ENCODE assay signal across 9 cellular contexts in genomic region chr19:38433268-38433733, GRCh38. TPM values are rescaled to one million over a fixed set of nuclear protein-coding genes. Genes with fewer than 3 reads are reported as not detected.
DNase-seq lines count a peak whose midpoint lies in the region; ATAC-seq and TF ChIP-seq lines count a peak whose summit lies in the region.
"Had no signal": no experiment of that assay in that cellular context is flagged by ENCODE, and none has a peak within 500 bp of the region (broad histone marks: within the 10 kb centered on the region; RNA-seq: fewer than 3 reads in every experiment).

TSS of gene RYR1 (plus strand) at chr19:38433691. CDS start at chr19:38433830, 139 bp downstream.

- no peaks in the 10 kb centered on the region for H4K20me1 ChIP-seq in osteoblast (ENCODE audit: insufficient read depth, low read length)

- no peaks in the 10 kb centered on the region for H3K36me3 Mint-ChIP-seq in activated CD4-positive, alpha-beta memory T cell treated with anti-CD3 and anti-CD28 coated beads, Interleukin-2, amount 10 ng/mL, durations not matched to agents 7 days and 5 days (ENCODE audit: low read depth)

- DNase-seq in activated gamma-delta T cell treated with Interleukin-2 at 50 U/mL for 16 hours: peak; percentile 16
- DNase-seq in activated gamma-delta T cell (lab: John Stamatoyannopoulos, UW): no peak
- DNase-seq in activated CD4-positive, alpha-beta memory T cell treated with anti-CD3 and anti-CD28 coated beads, Interleukin-2, amount 10 ng/mL, durations not matched to agents 7 days and 5 days: peak; percentile 63
- no peak for DNase-seq in foreskin keratinocyte
- DNase-seq in osteoblast (ENCODE audit: insufficient read length, low spot score, missing footprints): peak; percentile 90
- DNase-seq in HT-29 (ENCODE audit: low spot score): no peak
- DNase-seq in NCI-H2171 (lab: John Stamatoyannopoulos, UW): no peak

- H3K4me3 ChIP-seq in osteoblast (ENCODE audit: insufficient read depth, low read length): no peak within 1 kb of the TSS

- no peak within 1 kb of the TSS for H2AFZ ChIP-seq in osteoblast (ENCODE audit: low read length)

- H3K36me3 ChIP-seq in osteoblast (ENCODE audit: insufficient read depth, low read length): no peaks in the 10 kb centered on the region

- H3K9me3 Mint-ChIP-seq in activated CD4-positive, alpha-beta memory T cell treated with anti-CD3 and anti-CD28 coated beads, Interleukin-2, amount 10 ng/mL, durations not matched to agents 7 days and 5 days: no peaks in the 10 kb centered on the region

- H3K27me3 ChIP-seq in foreskin keratinocyte (peaks cover 20% of the 10 kb centered on the region), osteoblast (ENCODE audit: insufficient read depth, low read length) (peaks cover 7% of the 10 kb centered on the region)

- TF ChIP-seq CTCF in foreskin keratinocyte (conservative IDR thresholded peaks at IDR 0.05) (no peak), osteoblast (IDR thresholded peaks at IDR 0.05; ENCODE audit: extremely low read depth, low read depth, low read length) (no peak)

- POLR2A ChIA-PET in activated CD4-positive, alpha-beta memory T cell treated with anti-CD3 and anti-CD28 coated beads, Interleukin-2, amount 10 ng/mL, durations not matched to agents 7 days and 5 days (lab: Charles Lee): no interaction called here

- peaks cover 25% of the 10 kb centered on the region for H3K4me1 Mint-ChIP-seq in activated CD4-positive, alpha-beta memory T cell treated with anti-CD3 and anti-CD28 coated beads, Interleukin-2, amount 10 ng/mL, durations not matched to agents 7 days and 5 days

- H3K27ac ChIP-seq in foreskin keratinocyte: no peak within 1 kb of the TSS
- H3K27ac ChIP-seq in osteoblast (ENCODE audit: low read depth, low read length): no peak within 1 kb of the TSS

- no peak within 1 kb of the TSS for H3K27ac Mint-ChIP-seq in activated CD4-positive, alpha-beta memory T cell treated with anti-CD3 and anti-CD28 coated beads, Interleukin-2, amount 10 ng/mL, durations not matched to agents 7 days and 5 days

- H3K4me3 Mint-ChIP-seq in activated CD4-positive, alpha-beta memory T cell treated with anti-CD3 and anti-CD28 coated beads, Interleukin-2, amount 10 ng/mL, durations not matched to agents 7 days and 5 days: peak within 1 kb of the TSS; percentile 46

- no peak within 1 kb of the TSS for H3K4me2 ChIP-seq in osteoblast (ENCODE audit: insufficient read depth, low read length)

- H3K9me3 ChIP-seq in osteoblast (ENCODE audit: low read depth, low read length): no peaks in the 10 kb centered on the region

- H3K27me3 Mint-ChIP-seq in activated CD4-positive, alpha-beta memory T cell treated with anti-CD3 and anti-CD28 coated beads, Interleukin-2, amount 10 ng/mL, durations not matched to agents 7 days and 5 days: peaks cover 6% of the 10 kb centered on the region

- peak; percentile 51 for ATAC-seq in foreskin keratinocyte
- ATAC-seq in HG03139 (IDR thresholded peaks at IDR 0.05; ENCODE audit: unreplicated experiment): no peak

- no peaks in the 10 kb centered on the region for H3K79me2 ChIP-seq in osteoblast (ENCODE audit: insufficient read depth, low read length)

- H3K4me1 ChIP-seq in foreskin keratinocyte (no peaks in the 10 kb centered on the region), osteoblast (ENCODE audit: insufficient read depth, low read length) (no peaks in the 10 kb centered on the region)

- CTCF ChIA-PET in activated CD4-positive, alpha-beta memory T cell treated with anti-CD3 and anti-CD28 coated beads, Interleukin-2, amount 10 ng/mL, durations not matched to agents 7 days and 5 days (lab: Charles Lee): no interaction called here

RNA-seq across cellular contexts. Expression of gene RYR1, which starts in this region (rescaled TPM):
- total RNA-seq in activated CD4-positive, alpha-beta memory T cell treated with anti-CD3 and anti-CD28 coated beads, Interleukin-2, amount 10 ng/mL, durations not matched to agents 7 days and 5 days: 1 to 10 TPM; 2.6 to 3.9 TPM
- total RNA-seq in foreskin keratinocyte (0.56 and 0.78 TPM in 2 replicates), osteoblast (under 0.01 TPM in 2 replicates)
- polyA plus RNA-seq in foreskin keratinocyte: 0.59 and 0.81 TPM in 2 replicates
- total RNA-seq in HT-29 (2014; rRNA removed; shearing (Covaris generic)): 0.94 TPM in 1 of 2 replicates, not detected in the other
- polyA plus RNA-seq: AG04450 had no signal

Comparison
In these comparisons a context has a peak if more than half of its experiments do, and no peak if none do; other contexts are left out.
1. DNase-seq: peak in activated gamma-delta T cell treated with Interleukin-2 at 50 U/mL for 16 hours (single experiment) and activated CD4-positive, alpha-beta memory T cell treated with anti-CD3 and anti-CD28 coated beads, Interleukin-2, amount 10 ng/mL, durations not matched to agents 7 days and 5 days (single experiment); none in activated gamma-delta T cell (single experiment), foreskin keratinocyte (0 of 2), HT-29 (single experiment) and NCI-H2171 (single experiment).
2. Peak in ATAC-seq in foreskin keratinocyte; RNA of the gene not detected or under 1 TPM.
3. Peak in DNase-seq in osteoblast; RNA of the gene not detected or under 1 TPM.